Comparison of ENCODE assay signal across 20 cellular contexts in the genomic region with DNA sequence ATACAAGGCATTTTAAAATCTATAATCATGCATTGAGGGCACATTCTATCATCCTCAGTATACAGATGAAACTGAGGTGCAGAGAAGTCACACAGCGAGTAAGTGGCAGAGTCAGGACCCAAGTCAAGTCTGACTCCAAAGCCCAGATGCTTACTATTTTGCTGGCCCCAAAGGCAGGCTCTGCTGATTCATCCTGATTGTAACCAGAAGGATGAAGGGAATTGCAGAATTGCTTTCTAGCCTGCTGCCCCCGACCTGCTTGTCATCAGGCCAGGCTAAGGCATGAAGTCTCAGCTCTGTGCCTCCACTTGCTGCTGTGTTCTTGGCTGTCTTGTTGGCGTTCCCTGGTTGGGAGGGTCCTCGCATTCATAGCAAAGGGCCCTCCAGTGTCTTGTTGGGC.
DNase-seq lines count a peak whose midpoint lies in the region; ATAC-seq and TF ChIP-seq lines count a peak whose summit lies in the region.
"Had no signal": no experiment of that assay in that cellular context is flagged by ENCODE, and none has a peak within 500 bp of the region (broad histone marks: within the 10 kb centered on the region; RNA-seq: fewer than 3 reads in every experiment).

No MANE protein-coding gene starts in this region.

- DNase-seq in GM23248, result peak; percentile 82
- DNase-seq in amniotic epithelial cell (ENCODE audit: low read depth), result peak; percentile 46
- DNase-seq in foreskin keratinocyte, result no peak
- no peak for DNase-seq in tibial artery
- no peak for DNase-seq in RPMI8226
- DNase-seq: activated B cell treated with CpG ODN at 0.5 μM for 24 hours; activated CD8-positive, alpha-beta T cell treated with anti-CD3 and anti-CD28 coated beads for 36 hours; activated naive CD8-positive, alpha-beta T cell treated with anti-CD3 and anti-CD28 coated beads, Interleukin-2, amount 10 ng/mL, durations not matched to agents 7 days and 5 days; activated T-cell treated with anti-CD3 and anti-CD28 coated beads, Interleukin-2, amount 50 U/mL, for 48 hours; effector memory CD4-positive, alpha-beta T cell; H7; hypothalamus; NCI-H1930; NCI-H446; stimulated activated naive CD8-positive, alpha-beta T cell treated with anti-CD3 and anti-CD28 coated beads, Interleukin-15, Interleukin-2, amounts not matched to agents 100 U/mL and 50 U/mL, for 24 hours; T-helper 1 cell; upper lobe of left lung had no signal

- peak; percentile 10 for ATAC-seq in foreskin keratinocyte
- no peak for ATAC-seq in GM19455 (IDR thresholded peaks at IDR 0.05; ENCODE audit: unreplicated experiment)
- no peak for ATAC-seq in HG02610 (IDR thresholded peaks at IDR 0.05; ENCODE audit: unreplicated experiment)
- ATAC-seq: activated CD8-positive, alpha-beta T cell treated with anti-CD3 and anti-CD28 coated beads for 36 hours; Right ventricle myocardium inferior; stimulated activated naive CD8-positive, alpha-beta T cell treated with anti-CD3 and anti-CD28 coated beads, Interleukin-15, Interleukin-2, amounts not matched to agents 100 U/mL and 50 U/mL, for 24 hours had no signal

- peaks cover 21% of the 10 kb centered on the region; the same call in 1 of the 2 replicates for H3F3A ChIP-seq in GM23248 (ENCODE audit: insufficient read depth)

- H2AFZ ChIP-seq in GM23248, result no peak overlapping the region

- H3K27me3 ChIP-seq in GM23248 (replicated peaks; ENCODE audit: insufficient read depth) (no peaks in the 10 kb centered on the region), foreskin keratinocyte (no peaks in the 10 kb centered on the region), tibial artery (no peaks in the 10 kb centered on the region)
- H3K27me3 ChIP-seq: upper lobe of left lung had no signal

- H3K4me2 ChIP-seq in GM23248 (ENCODE audit: unreplicated experiment), result peak overlapping the region; percentile 55

- peaks cover 20% of the 10 kb centered on the region for H3K4me1 ChIP-seq in GM23248 (ENCODE audit: insufficient read depth)
- H3K4me1 ChIP-seq in foreskin keratinocyte, result no peaks in the 10 kb centered on the region
- H3K4me1 ChIP-seq in tibial artery, result peaks cover 0 to 29% (median 6%) of the 10 kb centered on the region in 4 donors
- H3K4me1 ChIP-seq: upper lobe of left lung had no signal

- peak overlapping the region; percentile 44 for H3K27ac ChIP-seq in GM23248
- H3K27ac ChIP-seq in foreskin keratinocyte, result no peak overlapping the region
- peak overlapping the region; percentile 49 to 54 for H3K27ac ChIP-seq in tibial artery
- H3K27ac ChIP-seq: upper lobe of left lung had no signal

- no peak overlapping the region for H3K4me3 ChIP-seq in GM23248
- no peak overlapping the region for H3K4me3 ChIP-seq in tibial artery
- H3K4me3 ChIP-seq: upper lobe of left lung had no signal

- H3K9me3 ChIP-seq in GM23248 (ENCODE audit: low read depth), result no peaks in the 10 kb centered on the region
- no peaks in the 10 kb centered on the region for H3K9me3 ChIP-seq in tibial artery
- H3K9me3 ChIP-seq: upper lobe of left lung had no signal

- no peaks in the 10 kb centered on the region for H3K36me3 ChIP-seq in GM23248 (ENCODE audit: low read depth)
- H3K36me3 ChIP-seq in tibial artery, result peaks cover 0 to 3% (median 0%) of the 10 kb centered on the region in 3 donors

- H3K9ac ChIP-seq in GM23248, result peak overlapping the region; percentile 21; the same call in 1 of the 2 replicates

- TF ChIP-seq CTCF in foreskin keratinocyte (conservative IDR thresholded peaks at IDR 0.05) (no peak), tibial artery (IDR thresholded peaks at IDR 0.05) (no peak)

- no peaks in the 10 kb centered on the region for H3K79me2 ChIP-seq in GM23248 (ENCODE audit: insufficient read depth)

- no peaks in the 10 kb centered on the region for H3K9me2 ChIP-seq in GM23248 (ENCODE audit: insufficient read depth)

- H4K20me1 ChIP-seq in GM23248 (ENCODE audit: insufficient read depth), result no peaks in the 10 kb centered on the region

- 0 to 3% methylated on average over 4 of the region's 4 CpGs for WGBS in GM23248 (ENCODE audit: low coverage in 1 of 2, low lambda C conversion rate in 2 of 2, missing lambda C conversion rate in 2 of 2), 2 experiments

- intact Hi-C loops in tibial artery (cut with DNase I; ENCODE audit: low total_unique reads), result no loop called here

- in situ Hi-C loops in GM23248 (cut with MboI), result loop anchor here (25.0 kb wide), 1 partner anchor 214 kb away; the partner anchor contains the start of gene MAP7D3

Comparison
In these comparisons a context has a peak if more than half of its experiments do, and no peak if none do; other contexts are left out.
1. DNase-seq: peak in GM23248 (single experiment) and amniotic epithelial cell (single experiment); none in foreskin keratinocyte (0 of 2), tibial artery (0 of 2) and RPMI8226 (single experiment).